In genomic region chr3:10155658-10156057, GRCh38 we compare ENCODE assay signal across 32 cellular contexts. TPM values are rescaled to one million over a fixed set of nuclear protein-coding genes. Genes with fewer than 3 reads are reported as not detected.
"Had no signal": no experiment of that assay in that cellular context is flagged by ENCODE, and none has a peak within 500 bp of the region (broad histone marks: within the 10 kb centered on the region; RNA-seq: fewer than 3 reads in every experiment).

No MANE protein-coding gene starts in this region.

- ATAC-seq: heart right ventricle; left ventricle myocardium superior; lower lobe of right lung; mucosa of descending colon; natural killer cell treated with Interleukin-12 subunit alpha and Interleukin-12 subunit beta and Interleukin-15 and Interleukin-18, amount 100 ng/mL, for 72 hours; right cardiac atrium; stimulated activated effector memory CD8-positive, alpha-beta T cell treated with anti-CD3 and anti-CD28 coated beads, Interleukin-12 subunit alpha, Interleukin-12 subunit beta, amount 100 ng/mL, for 72 hours had no signal

- H3K4me3 ChIP-seq: dorsolateral prefrontal cortex, esophagus squamous epithelium, heart right ventricle, lower lobe of right lung, mucosa of descending colon, psoas muscle, sigmoid colon, stomach, tibial artery had no signal

- H3K27me3 Mint-ChIP-seq: naive B cell; natural killer cell treated with Interleukin-12 subunit alpha and Interleukin-12 subunit beta and Interleukin-15 and Interleukin-18, amount 100 ng/mL, for 72 hours; type B pancreatic cell had no signal

- H3K4me1 Mint-ChIP-seq: endodermal cell; naive B cell; stimulated activated effector memory CD8-positive, alpha-beta T cell treated with anti-CD3 and anti-CD28 coated beads, Interleukin-12 subunit alpha, Interleukin-12 subunit beta, amount 100 ng/mL, for 72 hours had no signal

- H3K27ac Mint-ChIP-seq: endodermal cell; mesothelial cell of epicardium; stimulated activated effector memory CD8-positive, alpha-beta T cell treated with anti-CD3 and anti-CD28 coated beads, Interleukin-12 subunit alpha, Interleukin-12 subunit beta, amount 100 ng/mL, for 72 hours; type B pancreatic cell had no signal

- H3K4me3 Mint-ChIP-seq: endodermal cell; mesothelial cell of epicardium; naive B cell; natural killer cell treated with Interleukin-12 subunit alpha and Interleukin-12 subunit beta and Interleukin-15 and Interleukin-18, amount 100 ng/mL, for 72 hours; stimulated activated effector memory CD8-positive, alpha-beta T cell treated with anti-CD3 and anti-CD28 coated beads, Interleukin-12 subunit alpha, Interleukin-12 subunit beta, amount 100 ng/mL, for 72 hours; type B pancreatic cell had no signal

- DNase-seq: dorsolateral prefrontal cortex; effector CD8-positive, alpha-beta T cell; endodermal cell; erythroblast; esophagus squamous epithelium; foreskin melanocyte; glutamatergic neuron; heart right ventricle; hippocampal formation; left ventricle myocardium superior; lower lobe of right lung; mucosa of descending colon; naive B cell; nucleus accumbens; psoas muscle; right cardiac atrium; sigmoid colon; stimulated activated CD4-positive, alpha-beta T cell treated with anti-CD3 and anti-CD28 coated beads, Interleukin-2, amount 100 ng/mL, for 24 hours; stimulated activated CD4-positive, alpha-beta T cell treated with anti-CD3 and anti-CD28 coated beads, Interleukin-4, amount 100 ng/mL, for 24 hours; stimulated activated naive CD4-positive, alpha-beta T cell treated with Interleukin-2 at 50 U/mL for 16 hours; stomach; tibial artery had no signal

- H3K27me3 ChIP-seq: dorsolateral prefrontal cortex, esophagus squamous epithelium, heart right ventricle, sigmoid colon, stomach, tibial artery had no signal

- H3K27ac ChIP-seq: dorsolateral prefrontal cortex, esophagus squamous epithelium, heart right ventricle, lower lobe of right lung, psoas muscle, sigmoid colon, stomach, tibial artery had no signal

- H3K4me1 ChIP-seq: lower lobe of right lung, psoas muscle, sigmoid colon, stomach, tibial artery had no signal

- H3K9me3 ChIP-seq: esophagus squamous epithelium, heart right ventricle, lower lobe of right lung, mucosa of descending colon, psoas muscle, sigmoid colon, stomach, tibial artery had no signal

- H3K9me3 Mint-ChIP-seq: endodermal cell; mesothelial cell of epicardium; naive B cell; natural killer cell treated with Interleukin-12 subunit alpha and Interleukin-12 subunit beta and Interleukin-15 and Interleukin-18, amount 100 ng/mL, for 72 hours; stimulated activated effector memory CD8-positive, alpha-beta T cell treated with anti-CD3 and anti-CD28 coated beads, Interleukin-12 subunit alpha, Interleukin-12 subunit beta, amount 100 ng/mL, for 72 hours; type B pancreatic cell had no signal

RNA-seq across cellular contexts. Expression of gene FANCD2OS, which starts 47.6 kb away (rescaled TPM):
- total RNA-seq: dorsolateral prefrontal cortex; endodermal cell; esophagus squamous epithelium; heart right ventricle; left ventricle myocardium superior; lower lobe of right lung; mesothelial cell of epicardium; mucosa of descending colon; natural killer cell treated with Interleukin-12 subunit alpha and Interleukin-12 subunit beta and Interleukin-15 and Interleukin-18, amount 100 ng/mL, for 72 hours; osteocyte; psoas muscle; renal cortical epithelial cell; right cardiac atrium; sigmoid colon; skeletal muscle tissue; stomach; subcutaneous adipose tissue; temporal lobe; urinary bladder had no signal
